In genomic region chr6:115717062-115717461, GRCh38 we compare ENCODE assay signal across 15 cellular contexts.
DNase-seq lines count a peak whose midpoint lies in the region; ATAC-seq, FAIRE-seq and TF ChIP-seq lines count a peak whose summit lies in the region.
"Had no signal": no experiment of that assay in that cellular context is flagged by ENCODE, and none has a peak within 500 bp of the region (broad histone marks: within the 10 kb centered on the region; RNA-seq: fewer than 3 reads in every experiment).

No MANE protein-coding gene starts in this region.

- intact Hi-C loops in activated naive CD4-positive, alpha-beta T cell treated with anti-CD3 and anti-CD28 coated beads for 36 hours (cut with micrococcal nuclease) = no loop called here
- intact Hi-C loops in mammary epithelial cell (cut with micrococcal nuclease) = no loop called here

- no peaks in the 10 kb centered on the region for H3K4me1 Mint-ChIP-seq in activated naive CD4-positive, alpha-beta T cell treated with anti-CD3 and anti-CD28 coated beads for 36 hours (ENCODE audit: low read depth)
- H3K4me1 Mint-ChIP-seq: endodermal cell had no signal

- H3K27me3 ChIP-seq in smooth muscle cell (ENCODE audit: low read depth) (no peaks in the 10 kb centered on the region), mammary epithelial cell (ENCODE audit: insufficient read depth, low read length) (no peaks in the 10 kb centered on the region)

- H3K79me2 ChIP-seq in smooth muscle cell (ENCODE audit: low read depth) (no peaks in the 10 kb centered on the region), mammary epithelial cell (ENCODE audit: insufficient read depth, low read length) (no peaks in the 10 kb centered on the region)

- H3K4me1 ChIP-seq in smooth muscle cell (ENCODE audit: low read depth) (no peaks in the 10 kb centered on the region), mammary epithelial cell (ENCODE audit: insufficient read depth, low read length) (no peaks in the 10 kb centered on the region)
- H3K4me1 ChIP-seq: lower lobe of right lung had no signal

- no peak for TF ChIP-seq POLR2A in GM12891 (IDR thresholded peaks at IDR 0.05; ENCODE audit: low read depth, low read length)

- no peaks in the 10 kb centered on the region for H3K9me3 Mint-ChIP-seq in activated naive CD4-positive, alpha-beta T cell treated with anti-CD3 and anti-CD28 coated beads for 36 hours
- H3K9me3 Mint-ChIP-seq: endodermal cell; stimulated activated naive CD8-positive, alpha-beta T cell treated with anti-CD3 and anti-CD28 coated beads, Interleukin-15, Interleukin-2, amounts not matched to agents 100 ng/mL and 50 ng/mL, for 24 hours had no signal

- H3K36me3 Mint-ChIP-seq in activated naive CD4-positive, alpha-beta T cell treated with anti-CD3 and anti-CD28 coated beads for 36 hours (ENCODE audit: low read depth) = no peaks in the 10 kb centered on the region

- no peak overlapping the region for H2AFZ ChIP-seq in smooth muscle cell (ENCODE audit: low read depth)
- no peak overlapping the region for H2AFZ ChIP-seq in mammary epithelial cell (ENCODE audit: low read depth, low read length)

- FAIRE-seq in GM12891 (lab: Jason Lieb, UNC) = peak; percentile 64
- FAIRE-seq in frontal cortex (lab: Jason Lieb, UNC) = no peak
- FAIRE-seq: TTC549 had no signal

- H3F3A ChIP-seq in smooth muscle cell (ENCODE audit: low read depth) = no peaks in the 10 kb centered on the region

- no peaks in the 10 kb centered on the region for H3K27me3 Mint-ChIP-seq in activated naive CD4-positive, alpha-beta T cell treated with anti-CD3 and anti-CD28 coated beads for 36 hours (ENCODE audit: low read depth)
- H3K27me3 Mint-ChIP-seq: stimulated activated naive CD8-positive, alpha-beta T cell treated with anti-CD3 and anti-CD28 coated beads, Interleukin-15, Interleukin-2, amounts not matched to agents 100 ng/mL and 50 ng/mL, for 24 hours had no signal

- in situ Hi-C loops in mammary epithelial cell (cut with MboI; ENCODE audit: low sequenced_read_pairs in 2 of 2) = no loop called here

- no peak overlapping the region for H3K4me2 ChIP-seq in smooth muscle cell
- H3K4me2 ChIP-seq in mammary epithelial cell (ENCODE audit: insufficient read depth, low read depth, low read length) = no peak overlapping the region

- ATAC-seq in GM19397 (IDR thresholded peaks at IDR 0.05; ENCODE audit: unreplicated experiment) (peak; percentile 93), HG02759 (IDR thresholded peaks at IDR 0.05; ENCODE audit: unreplicated experiment) (peak; percentile 96), HG03378 (IDR thresholded peaks at IDR 0.05; ENCODE audit: unreplicated experiment) (peak; percentile 98)
- ATAC-seq: lower lobe of right lung had no signal

- dilution Hi-C loops in mammary epithelial cell (cut with HindIII; ENCODE audit: low sequenced_read_pairs) = no loop called here

- DNase-seq in GM12891 (ENCODE audit: insufficient read length, low spot score) = no peak
- no peak for DNase-seq in smooth muscle cell (lab: John Stamatoyannopoulos, UW; ENCODE audit: unreplicated experiment)
- DNase-seq in activated naive CD4-positive, alpha-beta T cell treated with anti-CD3 and anti-CD28 coated beads for 36 hours = no peak
- no peak for DNase-seq in mammary epithelial cell
- no peak for DNase-seq in frontal cortex (ENCODE audit: low spot score in 2 of 2)
- DNase-seq: ACHN, endodermal cell, IMR-90, lower lobe of right lung, NCI-H2107 had no signal

- H3K9me3 ChIP-seq in smooth muscle cell (replicated peaks; ENCODE audit: low read depth) (no peaks in the 10 kb centered on the region), mammary epithelial cell (replicated peaks; ENCODE audit: insufficient read depth, low read length) (no peaks in the 10 kb centered on the region)
- H3K9me3 ChIP-seq: lower lobe of right lung had no signal

- no peak overlapping the region for H3K4me3 ChIP-seq in smooth muscle cell
- H3K4me3 ChIP-seq in mammary epithelial cell (replicated peaks in 1 of 3; ENCODE audit: insufficient read depth in 1 of 3, low read depth in 2 of 3, low read length in 3 of 3) = no peak overlapping the region
- H3K4me3 ChIP-seq: lower lobe of right lung had no signal

- TF ChIP-seq CTCF in smooth muscle cell (IDR thresholded peaks at IDR 0.05; ENCODE audit: borderline replicate concordance, insufficient read depth, poor library complexity, severe bottlenecking) = no peak
- TF ChIP-seq CTCF in mammary epithelial cell (conservative IDR thresholded peaks at IDR 0.05 in 1 of 2, IDR thresholded peaks at IDR 0.05 in 1 of 2; ENCODE audit: extremely low read depth in 1 of 2, insufficient read depth in 1 of 2, low read depth in 1 of 2, low read length in 2 of 2) = no peak

- H3K27ac Mint-ChIP-seq in activated naive CD4-positive, alpha-beta T cell treated with anti-CD3 and anti-CD28 coated beads for 36 hours = no peak overlapping the region
- H3K27ac Mint-ChIP-seq: endodermal cell; stimulated activated naive CD8-positive, alpha-beta T cell treated with anti-CD3 and anti-CD28 coated beads, Interleukin-15, Interleukin-2, amounts not matched to agents 100 ng/mL and 50 ng/mL, for 24 hours had no signal

- no peaks in the 10 kb centered on the region for H4K20me1 ChIP-seq in smooth muscle cell (ENCODE audit: low read depth)
- H4K20me1 ChIP-seq in mammary epithelial cell (ENCODE audit: insufficient read depth, low read length) = no peaks in the 10 kb centered on the region

- no peak overlapping the region for H3K4me3 Mint-ChIP-seq in activated naive CD4-positive, alpha-beta T cell treated with anti-CD3 and anti-CD28 coated beads for 36 hours
- H3K4me3 Mint-ChIP-seq: endodermal cell; stimulated activated naive CD8-positive, alpha-beta T cell treated with anti-CD3 and anti-CD28 coated beads, Interleukin-15, Interleukin-2, amounts not matched to agents 100 ng/mL and 50 ng/mL, for 24 hours had no signal

- H3K36me3 ChIP-seq in smooth muscle cell (ENCODE audit: low read depth) (no peaks in the 10 kb centered on the region), mammary epithelial cell (ENCODE audit: insufficient read depth, low read length) (no peaks in the 10 kb centered on the region)
- H3K36me3 ChIP-seq: lower lobe of right lung had no signal

- no TSS peak for BruUV-seq in mammary epithelial cell (replicated peaks; lab: Mats Ljungman, UMichigan)

- no peak overlapping the region for H3K27ac ChIP-seq in smooth muscle cell (ENCODE audit: low read depth)
- no peak overlapping the region for H3K27ac ChIP-seq in mammary epithelial cell (ENCODE audit: insufficient read depth, low read depth, low read length)
- H3K27ac ChIP-seq: lower lobe of right lung had no signal

- CTCF ChIA-PET in activated naive CD4-positive, alpha-beta T cell treated with anti-CD3 and anti-CD28 coated beads for 36 hours (lab: Charles Lee) = no interaction called here
- CTCF ChIA-PET in mammary epithelial cell (lab: Charles Lee; ENCODE audit: low non-redundant PET) = no interaction called here

- no peak overlapping the region for H3K9ac ChIP-seq in smooth muscle cell (ENCODE audit: low read depth)
- no peak overlapping the region for H3K9ac ChIP-seq in mammary epithelial cell (ENCODE audit: insufficient read depth, low read length)

TF ChIP-seq in GM12891, 5 proteins besides CTCF, POLR2A, EP300 and RAD21:
- TF ChIP-seq POU2F2 (IDR thresholded peaks at IDR 0.05; ENCODE audit: low read depth, low read length) = no peak
- TF ChIP-seq SPI1 (IDR thresholded peaks at IDR 0.05; ENCODE audit: low read depth, low read length) = peak; percentile 76
